In genomic region chr6:43990627-43991619, GRCh38 we compare ENCODE assay signal across 1 cellular context.
TF ChIP-seq lines count a peak whose summit lies in the region.

No MANE protein-coding gene starts in this region.

TF ChIP-seq in K562, 482 proteins besides CTCF, POLR2A, EP300 and RAD21 (continued from another document):
- peak; percentile 52; the same call in 1 of the 2 replicates for TF ChIP-seq L3MBTL2 (IDR thresholded peaks at IDR 0.05)
- no peak for TF ChIP-seq KLF13 (tag; IDR thresholded peaks at IDR 0.05; ENCODE audit: borderline replicate concordance, low read depth)
